In genomic region chr7:116215550-116215949, GRCh38 we compare ENCODE assay signal across 1 cellular context.
TF ChIP-seq lines count a peak whose summit lies in the region.

No MANE protein-coding gene starts in this region.

TF ChIP-seq in A549, 52 proteins besides CTCF, POLR2A, EP300 and RAD21:
- TF ChIP-seq, protein P1, sequence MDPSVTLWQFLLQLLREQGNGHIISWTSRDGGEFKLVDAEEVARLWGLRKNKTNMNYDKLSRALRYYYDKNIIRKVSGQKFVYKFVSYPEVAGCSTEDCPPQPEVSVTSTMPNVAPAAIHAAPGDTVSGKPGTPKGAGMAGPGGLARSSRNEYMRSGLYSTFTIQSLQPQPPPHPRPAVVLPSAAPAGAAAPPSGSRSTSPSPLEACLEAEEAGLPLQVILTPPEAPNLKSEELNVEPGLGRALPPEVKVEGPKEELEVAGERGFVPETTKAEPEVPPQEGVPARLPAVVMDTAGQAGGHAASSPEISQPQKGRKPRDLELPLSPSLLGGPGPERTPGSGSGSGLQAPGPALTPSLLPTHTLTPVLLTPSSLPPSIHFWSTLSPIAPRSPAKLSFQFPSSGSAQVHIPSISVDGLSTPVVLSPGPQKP (IDR thresholded peaks at IDR 0.05; ENCODE audit: low read depth, low read length) = no peak
- TF ChIP-seq EHMT2 (IDR thresholded peaks at IDR 0.05; ENCODE audit: low read depth) (peak; percentile 69; the same call in 1 of the 2 replicates), RCOR1 (IDR thresholded peaks at IDR 0.05; ENCODE audit: low read depth, low read length) (no peak), TFCP2L1 (CRISPR knock-in tag; IDR thresholded peaks at IDR 0.05) (no peak)
